Comparison of ENCODE assay signal across 18 cellular contexts in the genomic region with DNA sequence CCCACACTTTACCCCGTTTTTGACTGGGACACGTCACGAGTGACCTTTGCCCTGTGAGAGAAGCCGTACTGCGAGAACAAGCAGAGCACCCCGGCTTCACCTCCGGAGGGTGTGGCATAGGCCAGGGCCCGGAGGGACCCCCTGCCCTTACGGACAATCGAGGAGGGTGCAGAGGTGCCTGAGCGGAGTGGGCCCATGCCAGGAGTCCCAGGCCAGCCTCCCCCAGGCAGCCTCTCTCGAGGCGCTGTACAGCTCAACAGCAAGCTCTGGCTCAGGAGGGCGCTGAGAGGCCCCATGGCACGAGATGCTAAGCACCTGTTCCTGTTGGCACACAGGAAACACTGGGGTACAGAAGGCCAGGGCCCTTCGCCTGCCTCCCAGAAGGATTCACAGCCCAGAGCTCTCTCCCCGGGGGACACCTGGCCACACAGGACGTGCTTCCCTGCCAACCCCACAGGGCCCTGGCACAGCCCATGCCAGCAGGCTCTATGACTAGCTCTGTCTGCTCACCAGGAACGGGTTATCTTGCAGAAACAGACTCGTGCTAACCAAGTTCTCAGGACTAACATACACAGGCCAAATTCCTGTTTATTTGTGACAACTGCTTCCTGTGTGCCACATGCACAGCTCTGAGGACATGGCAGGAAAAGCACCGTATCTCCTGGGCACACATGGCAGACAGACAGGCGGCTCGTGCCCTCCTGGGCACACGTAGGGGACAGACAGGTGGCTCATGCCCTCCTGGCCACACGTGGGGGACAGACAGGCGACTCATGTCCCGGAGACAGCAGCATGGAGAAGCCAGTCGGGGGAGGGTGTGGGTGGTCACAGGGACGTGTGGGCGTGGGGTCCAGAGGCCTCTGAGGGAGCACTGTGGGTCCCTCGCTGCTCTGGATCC. TPM values are rescaled to one million over a fixed set of nuclear protein-coding genes. Genes with fewer than 3 reads are reported as not detected.
DNase-seq lines count a peak whose midpoint lies in the region; ATAC-seq and TF ChIP-seq lines count a peak whose summit lies in the region.
"Had no signal": no experiment of that assay in that cellular context is flagged by ENCODE, and none has a peak within 500 bp of the region (broad histone marks: within the 10 kb centered on the region; RNA-seq: fewer than 3 reads in every experiment).

No MANE protein-coding gene starts in this region.

- H3K4me3 Mint-ChIP-seq in neural progenitor cell = no peak overlapping the region
- H3K4me3 Mint-ChIP-seq: CD4-positive, alpha-beta T cell; WTC11 had no signal

- intact Hi-C loops in left colon (cut with DNase I, micrococcal nuclease) = no loop called here

- H2AFZ ChIP-seq in neural progenitor cell (replicated peaks) = no peak overlapping the region

- peaks cover 19% of the 10 kb centered on the region for H3K4me1 Mint-ChIP-seq in neural progenitor cell

- no peaks in the 10 kb centered on the region for H3K9me3 Mint-ChIP-seq in neural progenitor cell
- H3K9me3 Mint-ChIP-seq: CD4-positive, alpha-beta T cell; effector memory CD8-positive, alpha-beta T cell; IgD-negative memory B cell; WTC11 had no signal

- DNase-seq in Peyer's patch (peak in 2 of 3 donors; percentile 62 to 79), cerebellar cortex (ENCODE audit: low spot score) (peak; percentile 74), left colon (peak in 1 of 2 donors; percentile 32), neural progenitor cell (ENCODE audit: low spot score) (no peak), D341Med (ENCODE audit: low spot score) (no peak)
- DNase-seq: activated T-cell treated with anti-CD3 and anti-CD28 coated beads, Interleukin-2, amount 50 U/mL, for 48 hours; effector memory CD8-positive, alpha-beta T cell; GF-D8; NCI-H1694; stimulated activated CD4-positive, alpha-beta T cell treated with anti-CD3 and anti-CD28 coated beads, Interleukin-4, amount 100 ng/mL, for 1 hour; stimulated activated naive CD4-positive, alpha-beta T cell treated with Interleukin-2 at 50 U/mL for 16 hours had no signal

- H3K27me3 ChIP-seq in Peyer's patch (no peaks in the 10 kb centered on the region), skeletal muscle tissue (ENCODE audit: control insufficient read depth in 3 of 3, insufficient read depth in 3 of 3, low read length in 3 of 3) (no peaks in the 10 kb centered on the region), neural progenitor cell (no peaks in the 10 kb centered on the region)
- H3K27me3 ChIP-seq: ascending aorta had no signal

- H3K9me3 ChIP-seq in Peyer's patch (no peaks in the 10 kb centered on the region), skeletal muscle tissue (ENCODE audit: control insufficient read depth in 3 of 3, low read length in 3 of 3) (no peaks in the 10 kb centered on the region), neural progenitor cell (ENCODE audit: low read depth) (no peaks in the 10 kb centered on the region)
- H3K9me3 ChIP-seq: ascending aorta had no signal

- peak overlapping the region in 2 of 4 donors; percentile 56 to 67 for H3K27ac ChIP-seq in Peyer's patch
- H3K27ac ChIP-seq in skeletal muscle tissue (ENCODE audit: low read depth, low read length) = peak overlapping the region; percentile 89
- H3K27ac ChIP-seq in neural progenitor cell = no peak overlapping the region
- H3K27ac ChIP-seq: ascending aorta had no signal

- peaks cover 3% of the 10 kb centered on the region for H3K27me3 Mint-ChIP-seq in neural progenitor cell (ENCODE audit: insufficient read depth, low read depth)
- H3K27me3 Mint-ChIP-seq: CD4-positive, alpha-beta T cell; effector memory CD8-positive, alpha-beta T cell; IgD-negative memory B cell had no signal

- H3K4me1 ChIP-seq in Peyer's patch (peaks cover 0 to 52% (median 8%) of the 10 kb centered on the region in 4 donors), skeletal muscle tissue (ENCODE audit: control insufficient read depth in 3 of 3, insufficient read depth in 3 of 3, low read length in 3 of 3) (peaks cover 26 to 53% (median 35%) of the 10 kb centered on the region in 3 donors), neural progenitor cell (peaks cover 5% of the 10 kb centered on the region)

- no peak overlapping the region for H3K4me2 ChIP-seq in neural progenitor cell

- H3K9ac ChIP-seq in skeletal muscle tissue (ENCODE audit: low read depth in 1 of 3, low read length in 3 of 3) = peak overlapping the region in 1 of 3 donors; percentile 74
- no peak overlapping the region for H3K9ac ChIP-seq in neural progenitor cell

- peaks cover 1% of the 10 kb centered on the region for H3K36me3 Mint-ChIP-seq in neural progenitor cell
- H3K36me3 Mint-ChIP-seq: IgD-negative memory B cell had no signal

- peak; percentile 57 for ATAC-seq in left colon
- ATAC-seq in HG02884 (IDR thresholded peaks at IDR 0.05; ENCODE audit: unreplicated experiment) = no peak
- ATAC-seq: effector memory CD8-positive, alpha-beta T cell; WTC11 had no signal

- TF ChIP-seq POLR2A in Peyer's patch (IDR thresholded peaks at IDR 0.05) = no peak

- no peak overlapping the region for H3K4me3 ChIP-seq in Peyer's patch
- peak overlapping the region in 2 of 3 donors; percentile 13 to 67 for H3K4me3 ChIP-seq in skeletal muscle tissue (ENCODE audit: low read length in 3 of 3)
- H3K4me3 ChIP-seq in neural progenitor cell = no peak overlapping the region
- H3K4me3 ChIP-seq: ascending aorta, lung had no signal

- H3K36me3 ChIP-seq in Peyer's patch = peaks cover 0 to 26% (median 0%) of the 10 kb centered on the region in 3 donors
- peaks cover 19 to 23% (median 20%) of the 10 kb centered on the region in 3 donors for H3K36me3 ChIP-seq in skeletal muscle tissue (ENCODE audit: control insufficient read depth in 3 of 3, insufficient read depth in 3 of 3, low read length in 3 of 3)
- H3K36me3 ChIP-seq in neural progenitor cell = no peaks in the 10 kb centered on the region

- TF ChIP-seq CTCF in Peyer's patch (IDR thresholded peaks at IDR 0.05) (no peak), neural progenitor cell (IDR thresholded peaks at IDR 0.05) (no peak)

- H3K79me2 ChIP-seq in neural progenitor cell (ENCODE audit: low read depth) = peaks cover 44% of the 10 kb centered on the region

- peaks cover 2% of the 10 kb centered on the region for H3F3A ChIP-seq in neural progenitor cell (ENCODE audit: low read depth)

- no peak overlapping the region for H3K27ac Mint-ChIP-seq in neural progenitor cell
- H3K27ac Mint-ChIP-seq: CD4-positive, alpha-beta T cell; effector memory CD8-positive, alpha-beta T cell; IgD-negative memory B cell; WTC11 had no signal

- H4K20me1 ChIP-seq in neural progenitor cell (ENCODE audit: low read depth) = peaks cover 40% of the 10 kb centered on the region

RNA-seq across cellular contexts. Expression of a gene that starts 11.6 kb away (rescaled TPM):
- total RNA-seq in Peyer's patch (10 to 100 TPM; 43.7 to 77.3 (median 70.6) TPM), left colon (10 to 100 TPM; 62.8 to 63.7 TPM), skeletal muscle tissue (8.9 TPM), neural progenitor cell (ENCODE audit: low replicate concordance) (8.5 and 17.5 TPM in 2 replicates)

Comparison
In these comparisons a context has a peak if more than half of its experiments do, and no peak if none do; other contexts are left out.
1. DNase-seq: peak in Peyer's patch (2 of 3) and cerebellar cortex (single experiment); none in neural progenitor cell (single experiment) and D341Med (single experiment).
2. H3K4me3 ChIP-seq: peak in skeletal muscle tissue (2 of 3); none in Peyer's patch (0 of 4) and neural progenitor cell (single experiment).